Comparison of ENCODE assay signal across 7 cellular contexts in genomic region chr2:87283735-87284475, GRCh38.
A peak's percentile ranks its signal among the peaks of the same experiment; 100 is the strongest.
DNase-seq lines count a peak whose midpoint lies in the region; ATAC-seq, FAIRE-seq and TF ChIP-seq lines count a peak whose summit lies in the region.
"Not testable (repeated sequence)": the region's sequence is repeated elsewhere in the genome, so short reads cannot be mapped to it uniquely, and the experiment has no call there.

No MANE protein-coding gene starts in this region.

- H3K9me3 Mint-ChIP-seq in WTC11: not testable (repeated sequence)

- TF ChIP-seq EP300 in H1 (IDR thresholded peaks at IDR 0.05; ENCODE audit: borderline replicate concordance in 1 of 2, low read depth in 2 of 2, low read length in 2 of 2): not testable (repeated sequence)

- H3K79me2 ChIP-seq in H1 (ENCODE audit: control insufficient read depth in 1 of 2, insufficient read depth in 2 of 2, low read length in 2 of 2); trophoblast cell (ENCODE audit: control insufficient read depth, insufficient read depth, low read length, poor library complexity): not testable (repeated sequence)

- not testable (repeated sequence) for TF ChIP-seq CTCF in WTC11 (IDR thresholded peaks at IDR 0.05); H1 (IDR thresholded peaks at IDR 0.05; ENCODE audit: control extremely low read depth in 1 of 3, insufficient read depth in 1 of 3, low read depth in 1 of 3, low read length in 3 of 3)

- H3K4me1 Mint-ChIP-seq in WTC11: not testable (repeated sequence)

- not testable (repeated sequence) for H3K56ac ChIP-seq in H1 (replicated peaks; ENCODE audit: insufficient read length, low read depth, low read length)

- H3K23me2 ChIP-seq in H1 (ENCODE audit: low read depth, low read length): not testable (repeated sequence)

- H3K27me3 Mint-ChIP-seq in WTC11 (ENCODE audit: low read depth): not testable (repeated sequence)

- WGBS in H1 (ENCODE audit: extremely low coverage in 1 of 2, insufficient coverage in 1 of 2, insufficient read length in 1 of 2, insufficient replicate concordance in 2 of 2, low coverage in 1 of 2, low lambda C conversion rate in 2 of 2, missing lambda C conversion rate in 1 of 2), 2 experiments: 67% methylated on average over 14 of the region's 19 CpGs; no CpG with 5 or more reads in 1 of the 2 experiments
- WGBS in trophoblast cell (ENCODE audit: extremely low coverage, insufficient coverage, insufficient read length): no CpG with 5 or more reads among the region's 19 CpGs

- H3K79me1 ChIP-seq in H1 (ENCODE audit: low read depth, low read length); trophoblast cell (ENCODE audit: low read length): not testable (repeated sequence)

- not testable (repeated sequence) for H4K8ac ChIP-seq in H1 (ENCODE audit: extremely low read depth, insufficient read depth, low read length); trophoblast cell (ENCODE audit: low read depth, low read length)

- TF ChIP-seq POLR2A in H1 (IDR thresholded peaks at IDR 0.05; ENCODE audit: control extremely low read depth in 1 of 2, low read depth in 2 of 2, low read length in 2 of 2): not testable (repeated sequence)

- not testable (repeated sequence) for H3K14ac ChIP-seq in H1 (ENCODE audit: insufficient read length); trophoblast cell (ENCODE audit: low read length)

- H4K20me1 ChIP-seq in H1 (replicated peaks in 1 of 2; ENCODE audit: control insufficient read depth in 1 of 2, insufficient read depth in 2 of 2, low read length in 2 of 2): not testable (repeated sequence)

- DNase-seq in A172 (ENCODE audit: low spot score) (peak; percentile 26), H7 (peak; percentile 17), NT2/D1 (ENCODE audit: low read depth, low spot score) (peak; percentile 36), WTC11 (ENCODE audit: low spot score) (peak; percentile 19), H1 (ENCODE audit: low read depth in 1 of 2, low spot score in 2 of 2) (peak in 1 of 2 experiments; percentile 55), iPS-NIHi7 (ENCODE audit: extremely low spot score) (peak; percentile 7), trophoblast cell (peak; percentile 0 to 1)

- POLR2A ChIA-PET in WTC11 (lab: Charles Lee); H1 (lab: Charles Lee; ENCODE audit: partially characterized antibody): not testable (repeated sequence)

- not testable (repeated sequence) for H3K27me3 ChIP-seq in H7 (ENCODE audit: control insufficient read depth, insufficient read depth, low read length); NT2/D1 (ENCODE audit: insufficient read depth, insufficient read length); H1 (replicated peaks in 1 of 4; ENCODE audit: control insufficient read depth in 3 of 4, extremely low read depth in 1 of 4, insufficient read depth in 3 of 4, low read length in 3 of 4); trophoblast cell (ENCODE audit: insufficient read depth, low read length)

- H3K4me3 Mint-ChIP-seq in WTC11: not testable (repeated sequence)

- peak overlapping the region in 1 of 2 experiments; percentile 34; a peak in 2 of 4 replicates for H3K4me2 ChIP-seq in H1 (ENCODE audit: insufficient read depth in 1 of 2, low read depth in 2 of 2, low read length in 2 of 2)
- not testable (repeated sequence) for H3K4me2 ChIP-seq in trophoblast cell (ENCODE audit: low read length)

- not testable (repeated sequence) for H3K4me3 ChIP-seq in H7 (ENCODE audit: insufficient read depth, low read depth, low read length); NT2/D1 (ENCODE audit: insufficient read length, low read depth); H1 (ENCODE audit: extremely low read depth in 1 of 4, insufficient read depth in 2 of 4, low read depth in 3 of 4, low read length in 4 of 4); trophoblast cell (ENCODE audit: low read depth, low read length)

- not testable (repeated sequence) for H3K36me3 Mint-ChIP-seq in WTC11

- not testable (repeated sequence) for H2BK5ac ChIP-seq in H1 (ENCODE audit: low read depth, low read length); trophoblast cell (ENCODE audit: low read depth, low read length, poor library complexity)

- H2AFZ ChIP-seq in H1 (ENCODE audit: low read length): peak overlapping the region; percentile 81; the same call in 1 of the 2 replicates
- H2AFZ ChIP-seq in trophoblast cell (ENCODE audit: insufficient read depth, low read length, poor library complexity): not testable (repeated sequence)

- not testable (repeated sequence) for H4K12ac ChIP-seq in trophoblast cell (ENCODE audit: low read depth, low read length)

- H4K91ac ChIP-seq in H1 (replicated peaks; ENCODE audit: insufficient read length, low read length); trophoblast cell (ENCODE audit: low read depth, low read length): not testable (repeated sequence)

- not testable (repeated sequence) for H2BK20ac ChIP-seq in H1 (ENCODE audit: low read length)

- H2AK5ac ChIP-seq in H1 (ENCODE audit: low read depth, low read length); trophoblast cell (ENCODE audit: low read length): not testable (repeated sequence)

- H2BK12ac ChIP-seq in H1 (ENCODE audit: low read depth, low read length): 0 out of 2 replicates have a peak overlapping the region, but pooled peaks have one; percentile 39
- H2BK12ac ChIP-seq in trophoblast cell (ENCODE audit: low read length): not testable (repeated sequence)

- H3K18ac ChIP-seq in H1 (ENCODE audit: extremely low read depth, low read length); trophoblast cell (ENCODE audit: low read length): not testable (repeated sequence)

- not testable (repeated sequence) for H3K27ac Mint-ChIP-seq in WTC11

- not testable (repeated sequence) for H3K4ac ChIP-seq in H1 (replicated peaks; ENCODE audit: insufficient read length, low read depth, low read length); trophoblast cell (ENCODE audit: low read depth, low read length)

- TF ChIP-seq RAD21 in H1 (IDR thresholded peaks at IDR 0.05 in 1 of 2, conservative IDR thresholded peaks at IDR 0.05 in 1 of 2; ENCODE audit: low read depth in 2 of 2, low read length in 2 of 2): 0 out of 4 replicates have a peak, but pooled peaks of 1 of the 2 experiments have one; percentile 1

- H3K9ac ChIP-seq in NT2/D1 (ENCODE audit: insufficient read length, low read depth); H1 (replicated peaks in 1 of 4; ENCODE audit: extremely low read depth in 1 of 4, low read depth in 3 of 4, low read length in 3 of 4); trophoblast cell (ENCODE audit: low read length): not testable (repeated sequence)

- H3K23ac ChIP-seq in H1 (ENCODE audit: insufficient read length); trophoblast cell (ENCODE audit: low read length): not testable (repeated sequence)

- peak; percentile 75 for FAIRE-seq in H1 (lab: Jason Lieb, UNC)

- H3K4me1 ChIP-seq in NT2/D1 (ENCODE audit: insufficient read depth, insufficient read length); H1 (replicated peaks in 1 of 4; ENCODE audit: control insufficient read depth in 3 of 4, insufficient read depth in 4 of 4, low read length in 3 of 4); trophoblast cell (ENCODE audit: control insufficient read depth in 1 of 2, insufficient read depth in 2 of 2, low read length in 2 of 2): not testable (repeated sequence)

- H3K9me3 ChIP-seq in NT2/D1 (ENCODE audit: insufficient read depth, low read length); H1 (ENCODE audit: insufficient read depth in 2 of 2, low read depth in 1 of 2, low read length in 1 of 2); trophoblast cell (ENCODE audit: insufficient read depth, low read depth, low read length): not testable (repeated sequence)

- H3K27ac ChIP-seq in H1 (ENCODE audit: low read depth, low read length); trophoblast cell (ENCODE audit: low read depth, low read length): not testable (repeated sequence)

- ATAC-seq in WTC11: peak; percentile 86

- CTCF ChIA-PET in WTC11 (lab: Charles Lee); H1 (lab: Charles Lee; ENCODE audit: partially characterized antibody): not testable (repeated sequence)

- not testable (repeated sequence) for H2BK15ac ChIP-seq in H1 (ENCODE audit: low read length)

- H3K36me3 ChIP-seq in H7 (replicated peaks; ENCODE audit: control insufficient read depth, insufficient read depth, low read length); NT2/D1 (ENCODE audit: insufficient read depth, insufficient read length, low read length); H1 (ENCODE audit: control insufficient read depth in 2 of 4, insufficient read depth in 4 of 4, low read length in 3 of 4); trophoblast cell (ENCODE audit: control insufficient read depth in 1 of 2, insufficient read depth in 2 of 2, low read length in 2 of 2): not testable (repeated sequence)

- H4K5ac ChIP-seq in H1 (ENCODE audit: insufficient read length, low read depth, low read length): not testable (repeated sequence)

- not testable (repeated sequence) for H2BK120ac ChIP-seq in H1 (replicated peaks; ENCODE audit: low read depth, low read length); trophoblast cell (ENCODE audit: insufficient read depth, low read length, poor library complexity)
